ENCODE assay signal across 18 cellular contexts in genomic region chr6:159892053-159892452, GRCh38. TPM values are rescaled to one million over a fixed set of nuclear protein-coding genes. Genes with fewer than 3 reads are reported as not detected.
"Had no signal": no experiment of that assay in that cellular context is flagged by ENCODE, and none has a peak within 500 bp of the region (broad histone marks: within the 10 kb centered on the region; RNA-seq: fewer than 3 reads in every experiment).

No MANE protein-coding gene starts in this region.

- H3K4me1 ChIP-seq: esophagus muscularis mucosa, gastroesophageal sphincter, heart left ventricle, sigmoid colon, spleen had no signal

- H3K27ac ChIP-seq: esophagus muscularis mucosa, gastroesophageal sphincter, heart left ventricle, ovary, sigmoid colon, spleen, VCaP had no signal

- H3K4me3 ChIP-seq: esophagus muscularis mucosa, gastroesophageal sphincter, heart left ventricle, ovary, sigmoid colon, spleen had no signal

- H3K9me3 ChIP-seq: esophagus muscularis mucosa, gastroesophageal sphincter, heart left ventricle, ovary, sigmoid colon, spleen had no signal

- DNase-seq: activated CD4-positive, alpha-beta T cell treated with anti-CD3 and anti-CD28 coated beads for 1 hour; activated gamma-delta T cell; effector memory CD4-positive, alpha-beta T cell; heart left ventricle; kidney glomerular epithelial cell; left ventricle myocardium superior; naive B cell; ovary; sigmoid colon; spleen; stimulated activated CD4-positive, alpha-beta T cell treated with anti-CD3 and anti-CD28 coated beads, Interleukin-4, amount 100 ng/mL, for 4 hours; T-helper 2 cell had no signal

- H3K36me3 ChIP-seq: esophagus muscularis mucosa, gastroesophageal sphincter, heart left ventricle, ovary, sigmoid colon, spleen had no signal

- H3K27me3 ChIP-seq: ovary had no signal

RNA-seq across cellular contexts. Expression of gene MAS1, which starts 1.3 kb away (rescaled TPM):
- total RNA-seq: activated CD8-positive, alpha-beta memory T cell treated with anti-CD3 and anti-CD28 coated beads for 36 hours; endothelial cell of umbilical vein; esophagus muscularis mucosa; gastroesophageal sphincter; left ventricle myocardium superior; sigmoid colon; spleen had no signal
- polyA plus RNA-seq: endothelial cell of umbilical vein, heart left ventricle, urinary bladder had no signal
